Comparison of ENCODE assay signal across 28 cellular contexts in the genomic region with DNA sequence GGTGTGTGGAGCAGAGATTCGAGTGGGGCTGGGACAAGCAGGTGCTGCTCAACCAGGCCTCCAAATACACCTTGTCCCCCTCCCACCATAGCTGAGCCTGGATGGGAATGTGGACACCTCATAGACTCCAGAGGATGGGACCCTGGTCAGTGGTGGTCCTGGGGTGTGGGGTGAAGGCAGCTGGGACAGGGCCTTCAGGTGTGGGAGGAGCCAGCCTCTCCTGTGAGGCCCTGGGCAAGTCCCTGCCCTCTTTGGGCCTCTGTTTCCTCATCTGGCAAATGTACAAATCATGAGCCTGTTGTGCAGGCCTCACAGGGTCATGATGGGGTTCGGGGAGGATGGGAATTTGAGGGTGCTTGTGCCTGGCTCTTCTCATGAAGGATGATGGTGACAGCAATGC.
"Had no signal": no experiment of that assay in that cellular context is flagged by ENCODE, and none has a peak within 500 bp of the region (broad histone marks: within the 10 kb centered on the region; RNA-seq: fewer than 3 reads in every experiment).

No MANE protein-coding gene starts in this region.

- ATAC-seq: stimulated activated effector memory CD8-positive, alpha-beta T cell treated with anti-CD3 and anti-CD28 coated beads, Interleukin-12 subunit alpha, Interleukin-12 subunit beta, amount 100 ng/mL, for 72 hours; stimulated activated memory B cell treated with anti-CD40 and anti-IgM and Interleukin-4, amounts not matched to agents 10 μg/mL and 1 μg/mL and 100 μg/mL, for 72 hours; stimulated activated naive B cell treated with anti-CD40 and anti-IgM and Interleukin-4, amounts not matched to agents 10 μg/mL and 1 μg/mL and 100 μg/mL, for 72 hours; stimulated activated naive CD8-positive, alpha-beta T cell treated with anti-CD3 and anti-CD28 coated beads, Interleukin-15, amount 100 ng/mL, for 72 hours; stimulated activated naive CD8-positive, alpha-beta T cell treated with anti-CD3 and anti-CD28 coated beads, Interleukin-15, Interleukin-2, amounts not matched to agents 100 U/mL and 50 U/mL, for 24 hours; upper lobe of right lung had no signal

- H3K27me3 Mint-ChIP-seq: stimulated activated memory B cell treated with anti-CD40 and anti-IgM and Interleukin-4, amounts not matched to agents 10 μg/mL and 1 μg/mL and 100 μg/mL, for 72 hours; stimulated activated naive B cell treated with anti-CD40 and anti-IgM and Interleukin-4, amounts not matched to agents 10 μg/mL and 1 μg/mL and 100 μg/mL, for 72 hours; stimulated activated naive CD8-positive, alpha-beta T cell treated with anti-CD3 and anti-CD28 coated beads, Interleukin-15, amount 100 ng/mL, for 72 hours; stimulated activated naive CD8-positive, alpha-beta T cell treated with anti-CD3 and anti-CD28 coated beads, Interleukin-15, Interleukin-2, amounts not matched to agents 100 ng/mL and 50 ng/mL, for 24 hours; type B pancreatic cell had no signal

- H3K9me3 ChIP-seq: testis, thyroid gland, uterus had no signal

- H3K27ac Mint-ChIP-seq: stimulated activated effector memory CD8-positive, alpha-beta T cell treated with anti-CD3 and anti-CD28 coated beads, Interleukin-12 subunit alpha, Interleukin-12 subunit beta, amount 100 ng/mL, for 72 hours; stimulated activated memory B cell treated with anti-CD40 and anti-IgM and Interleukin-4, amounts not matched to agents 10 μg/mL and 1 μg/mL and 100 μg/mL, for 72 hours; stimulated activated naive B cell treated with anti-CD40 and anti-IgM and Interleukin-4, amounts not matched to agents 10 μg/mL and 1 μg/mL and 100 μg/mL, for 72 hours; stimulated activated naive CD8-positive, alpha-beta T cell treated with anti-CD3 and anti-CD28 coated beads, Interleukin-15, amount 100 ng/mL, for 72 hours; stimulated activated naive CD8-positive, alpha-beta T cell treated with anti-CD3 and anti-CD28 coated beads, Interleukin-15, Interleukin-2, amounts not matched to agents 100 ng/mL and 50 ng/mL, for 24 hours; type B pancreatic cell had no signal

- H3K27me3 ChIP-seq: stomach, suprapubic skin, testis, thyroid gland, tibial artery, tibial nerve, transverse colon, upper lobe of left lung, upper lobe of right lung, uterus had no signal

- H3K4me3 Mint-ChIP-seq: stimulated activated effector memory CD8-positive, alpha-beta T cell treated with anti-CD3 and anti-CD28 coated beads, Interleukin-12 subunit alpha, Interleukin-12 subunit beta, amount 100 ng/mL, for 72 hours; stimulated activated memory B cell treated with anti-CD40 and anti-IgM and Interleukin-4, amounts not matched to agents 10 μg/mL and 1 μg/mL and 100 μg/mL, for 72 hours; stimulated activated naive B cell treated with anti-CD40 and anti-IgM and Interleukin-4, amounts not matched to agents 10 μg/mL and 1 μg/mL and 100 μg/mL, for 72 hours; stimulated activated naive CD8-positive, alpha-beta T cell treated with anti-CD3 and anti-CD28 coated beads, Interleukin-15, amount 100 ng/mL, for 72 hours; stimulated activated naive CD8-positive, alpha-beta T cell treated with anti-CD3 and anti-CD28 coated beads, Interleukin-15, Interleukin-2, amounts not matched to agents 100 ng/mL and 50 ng/mL, for 24 hours; type B pancreatic cell had no signal

- H3K27ac ChIP-seq: stomach, suprapubic skin, testis, thoracic aorta, thyroid gland, tibial artery, tibial nerve, transverse colon, upper lobe of left lung, upper lobe of right lung, uterus had no signal

- H3K4me3 ChIP-seq: stomach, suprapubic skin, testis, thoracic aorta, thyroid gland, tibial artery, tibial nerve, transverse colon, upper lobe of left lung, upper lobe of right lung, uterus had no signal

- H3K4me1 Mint-ChIP-seq: stimulated activated effector memory CD8-positive, alpha-beta T cell treated with anti-CD3 and anti-CD28 coated beads, Interleukin-12 subunit alpha, Interleukin-12 subunit beta, amount 100 ng/mL, for 72 hours; stimulated activated memory B cell treated with anti-CD40 and anti-IgM and Interleukin-4, amounts not matched to agents 10 μg/mL and 1 μg/mL and 100 μg/mL, for 72 hours; stimulated activated naive B cell treated with anti-CD40 and anti-IgM and Interleukin-4, amounts not matched to agents 10 μg/mL and 1 μg/mL and 100 μg/mL, for 72 hours; stimulated activated naive CD8-positive, alpha-beta T cell treated with anti-CD3 and anti-CD28 coated beads, Interleukin-15, amount 100 ng/mL, for 72 hours had no signal

- H3K4me1 ChIP-seq: stomach, suprapubic skin, testis, thyroid gland, tibial artery, tibial nerve, transverse colon, upper lobe of left lung, upper lobe of right lung, uterus had no signal

- H3K36me3 ChIP-seq: stomach, suprapubic skin, thoracic aorta, thyroid gland, tibial artery, tibial nerve, transverse colon, upper lobe of left lung, upper lobe of right lung, uterus had no signal

- H3K36me3 Mint-ChIP-seq: stimulated activated effector memory CD8-positive, alpha-beta T cell treated with anti-CD3 and anti-CD28 coated beads, Interleukin-12 subunit alpha, Interleukin-12 subunit beta, amount 100 ng/mL, for 72 hours; stimulated activated memory B cell treated with anti-CD40 and anti-IgM and Interleukin-4, amounts not matched to agents 10 μg/mL and 1 μg/mL and 100 μg/mL, for 72 hours had no signal

- DNase-seq: stimulated activated CD4-positive, alpha-beta T cell treated with anti-CD3 and anti-CD28 coated beads, Interleukin-2, amount 100 ng/mL, for 24 hours; stimulated activated CD4-positive, alpha-beta T cell treated with anti-CD3 and anti-CD28 coated beads, Interleukin-2, amount 100 ng/mL, for 48 hours; stimulated activated CD4-positive, alpha-beta T cell treated with anti-CD3 and anti-CD28 coated beads, Interleukin-4, amount 100 ng/mL, for 1 hour; stimulated activated CD4-positive, alpha-beta T cell treated with anti-CD3 and anti-CD28 coated beads, Interleukin-4, amount 100 ng/mL, for 24 hours; stimulated activated CD4-positive, alpha-beta T cell treated with anti-CD3 and anti-CD28 coated beads, Interleukin-4, amount 100 ng/mL, for 4 hours; stimulated activated CD8-positive, alpha-beta memory T cell treated with anti-CD3 and anti-CD28 coated beads, Interleukin-4, amount 100 ng/mL, for 48 hours; stimulated activated naive B cell treated with anti-CD40 and anti-IgM and Interleukin-4, amounts not matched to agents 10 μg/mL and 1 μg/mL and 100 μg/mL, for 72 hours; stimulated activated naive CD4-positive, alpha-beta T cell; stimulated activated naive CD4-positive, alpha-beta T cell treated with Interleukin-2 at 50 U/mL for 16 hours; stimulated activated naive CD8-positive, alpha-beta T cell treated with anti-CD3 and anti-CD28 coated beads, Interleukin-15, amount 100 ng/mL, for 72 hours; stimulated activated naive CD8-positive, alpha-beta T cell treated with anti-CD3 and anti-CD28 coated beads, Interleukin-15, Interleukin-2, amounts not matched to agents 100 U/mL and 50 U/mL, for 24 hours; stomach; substantia nigra; testis; thyroid gland; tibial artery; transverse colon; trophoblast cell; upper lobe of right lung; uterus had no signal
